In the genomic region with DNA sequence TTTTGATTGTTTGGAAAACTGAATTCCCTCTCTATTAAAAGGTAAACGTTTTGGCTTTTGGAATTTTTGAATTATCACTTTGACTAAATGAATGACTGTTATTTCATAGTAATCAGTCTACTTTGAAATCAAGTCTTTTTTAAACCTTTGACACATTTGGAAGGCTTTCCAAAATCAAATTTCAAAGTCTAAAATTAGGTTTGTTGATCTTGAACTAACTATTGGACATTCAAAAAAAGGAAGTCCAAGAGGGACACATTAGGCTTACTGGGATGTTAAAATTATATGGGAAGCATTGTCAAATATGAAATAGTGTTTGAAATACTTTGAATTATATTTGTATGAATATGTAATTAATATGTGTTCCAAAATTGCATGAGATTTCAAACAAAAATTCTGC, we compare ENCODE assay signal across 39 cellular contexts. TPM values are rescaled to one million over a fixed set of nuclear protein-coding genes. Genes with fewer than 3 reads are reported as not detected.
"Had no signal": no experiment of that assay in that cellular context is flagged by ENCODE, and none has a peak within 500 bp of the region (broad histone marks: within the 10 kb centered on the region; RNA-seq: fewer than 3 reads in every experiment).

No MANE protein-coding gene starts in this region.

- H3K4me3 ChIP-seq: MG63 had no signal

- H3K36me3 ChIP-seq: MG63 had no signal

- H3K27ac ChIP-seq: KMS-11 had no signal

- DNase-seq: Karpas-422, Kasumi-1, KG1, MG63, MM.1S, MV-4-11, NCI-H1048, NCI-H1092, NCI-H1092 treated with DMSO at 0.1 percent for 48 hours, NCI-H1105, NCI-H1105 treated with DMSO at 0.1 percent for 48 hours, NCI-H1417, NCI-H1417 treated with DMSO at 0.1 percent for 48 hours, NCI-H1436, NCI-H1436 treated with DMSO at 0.1 percent for 48 hours, NCI-H146, NCI-H1694, NCI-H1694 treated with DMSO at 0.1 percent for 48 hours, NCI-H187, NCI-H187 treated with DMSO at 0.1 percent for 48 hours, NCI-H1930, NCI-H2029, NCI-H2029 treated with DMSO at 0.1 percent for 48 hours, NCI-H2081, NCI-H2081 treated with DMSO at 0.1 percent for 48 hours, NCI-H2107, NCI-H2171, NCI-H2171 treated with DMSO at 0.1 percent for 48 hours, NCI-H2227 treated with DMSO at 0.1 percent for 48 hours, NCI-H226, NCI-H345, NCI-H446, NCI-H446 treated with DMSO at 0.1 percent for 48 hours, NCI-H510A had no signal

- H3K4me2 ChIP-seq: KMS-11 had no signal

- H3K9ac ChIP-seq: KMS-11 had no signal

- H3K9me3 ChIP-seq: MG63 had no signal

- H3K27me3 ChIP-seq: MG63 had no signal

RNA-seq across cellular contexts. Expression of gene AADACL2, which starts 45.2 kb away (rescaled TPM):
- total RNA-seq: LHCN-M2, M059J, MCF 10A, NCI-H460 had no signal
